Comparison of ENCODE assay signal across 15 cellular contexts in the genomic region with DNA sequence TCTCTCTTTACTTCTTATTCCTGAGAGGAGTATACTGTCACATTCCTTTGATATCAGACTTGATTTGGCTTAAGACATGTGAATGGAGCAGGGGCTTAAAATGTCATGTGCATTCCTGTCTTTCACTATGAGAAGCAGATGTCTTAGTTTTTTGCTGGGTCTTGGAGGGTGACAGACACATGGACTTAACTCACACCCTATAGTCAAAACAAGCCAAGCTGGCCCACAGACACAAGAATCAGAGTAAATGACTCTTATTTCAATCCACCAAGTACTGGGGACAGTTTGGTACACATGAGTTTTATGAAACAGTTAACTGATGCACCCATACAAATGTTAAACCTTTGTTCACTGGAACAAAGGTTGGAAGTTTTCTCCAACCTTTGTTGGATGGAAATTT.
DNase-seq lines count a peak whose midpoint lies in the region; ATAC-seq and TF ChIP-seq lines count a peak whose summit lies in the region.
"Had no signal": no experiment of that assay in that cellular context is flagged by ENCODE, and none has a peak within 500 bp of the region (broad histone marks: within the 10 kb centered on the region; RNA-seq: fewer than 3 reads in every experiment).

No MANE protein-coding gene starts in this region.

- no peaks in the 10 kb centered on the region for H3K36me3 Mint-ChIP-seq in activated T-cell treated with anti-CD3 and anti-CD28 coated beads, Interleukin-2, amount 50 U/mL, for 24 hours (ENCODE audit: low read depth)
- peaks cover 45% of the 10 kb centered on the region for H3K36me3 Mint-ChIP-seq in CD4-positive, alpha-beta T cell (ENCODE audit: low read depth)
- peaks cover 0 to 21% (median 1%) of the 10 kb centered on the region in 3 donors for H3K36me3 Mint-ChIP-seq in CD8-positive, alpha-beta memory T cell
- H3K36me3 Mint-ChIP-seq in activated T-helper 2 cell treated with anti-CD3 and anti-CD28 coated beads, Interferon-gamma antibody, Interleukin-2, Interleukin-4, amounts not matched to agents 10 μg/mL and 5 μg/mL and 100 μg/mL, durations not matched to agents 14 hours and 24 hours and 36 hours (ENCODE audit: low read depth) = peaks cover 37% of the 10 kb centered on the region

- H3K27ac Mint-ChIP-seq in activated T-cell treated with anti-CD3 and anti-CD28 coated beads, Interleukin-2, amount 50 U/mL, for 24 hours = peak overlapping the region; percentile 87
- H3K27ac Mint-ChIP-seq in CD4-positive, alpha-beta T cell = peak overlapping the region; percentile 88
- no peak overlapping the region for H3K27ac Mint-ChIP-seq in CD8-positive, alpha-beta memory T cell
- H3K27ac Mint-ChIP-seq in activated T-helper 2 cell treated with anti-CD3 and anti-CD28 coated beads, Interferon-gamma antibody, Interleukin-2, Interleukin-4, amounts not matched to agents 10 μg/mL and 5 μg/mL and 100 μg/mL, durations not matched to agents 14 hours and 24 hours and 36 hours = peak overlapping the region; percentile 79

- POLR2A ChIA-PET in CD4-positive, alpha-beta T cell (lab: Charles Lee) = interaction anchor here (1.6 to 3.1 kb wide), 4 partner anchors 9 to 63 kb away, joined by 5 to 16 read pairs (median 10); no protein-coding TSS in a partner anchor
- POLR2A ChIA-PET in CD8-positive, alpha-beta memory T cell (lab: Charles Lee) = no interaction called here

- H3K4me1 ChIP-seq in CD8-positive, alpha-beta memory T cell (ENCODE audit: insufficient read depth, low read length) = peaks cover 28% of the 10 kb centered on the region
- H3K4me1 ChIP-seq: Caco-2 had no signal

- intact Hi-C loops in CD4-positive, alpha-beta T cell (cut with DNase I, micrococcal nuclease) = no loop called here
- intact Hi-C loops in activated T-helper 2 cell treated with anti-CD3 and anti-CD28 coated beads, Interferon-gamma antibody, Interleukin-2, Interleukin-4, amounts not matched to agents 10 μg/mL and 5 μg/mL and 100 μg/mL, durations not matched to agents 14 hours and 24 hours and 36 hours (cut with micrococcal nuclease) = no loop called here

- peak overlapping the region; percentile 8 for H3K4me3 ChIP-seq in CD8-positive, alpha-beta memory T cell (ENCODE audit: low read length)
- H3K4me3 ChIP-seq: BLaER1 treated with 17β-estradiol and CSF1 and Interleukin-3, amounts not matched to agents 10 nM and 100 nM; K562 had no signal

- CTCF ChIA-PET in CD4-positive, alpha-beta T cell (lab: Charles Lee) = interaction anchor here (0.8 kb wide), 1 partner anchor 18 kb away, joined by 3 read pairs; no protein-coding TSS in a partner anchor
- CTCF ChIA-PET in CD8-positive, alpha-beta memory T cell (lab: Charles Lee) = no interaction called here

- H3K27me3 ChIP-seq in CD4-positive, alpha-beta T cell (ENCODE audit: control insufficient read depth, insufficient read depth, low read length) = no peaks in the 10 kb centered on the region
- H3K27me3 ChIP-seq in CD8-positive, alpha-beta memory T cell (ENCODE audit: insufficient read depth, low read length, poor library complexity, severe bottlenecking) = no peaks in the 10 kb centered on the region
- H3K27me3 ChIP-seq: BLaER1 treated with 17β-estradiol and CSF1 and Interleukin-3, amounts not matched to agents 10 nM and 100 nM had no signal

- H3K27me3 Mint-ChIP-seq in activated T-cell treated with anti-CD3 and anti-CD28 coated beads, Interleukin-2, amount 50 U/mL, for 24 hours = no peaks in the 10 kb centered on the region
- no peaks in the 10 kb centered on the region for H3K27me3 Mint-ChIP-seq in CD4-positive, alpha-beta T cell
- no peaks in the 10 kb centered on the region for H3K27me3 Mint-ChIP-seq in CD8-positive, alpha-beta memory T cell
- H3K27me3 Mint-ChIP-seq in activated T-helper 2 cell treated with anti-CD3 and anti-CD28 coated beads, Interferon-gamma antibody, Interleukin-2, Interleukin-4, amounts not matched to agents 10 μg/mL and 5 μg/mL and 100 μg/mL, durations not matched to agents 14 hours and 24 hours and 36 hours (ENCODE audit: low read depth) = no peaks in the 10 kb centered on the region

- no peak for ATAC-seq in CD4-positive, alpha-beta T cell (ENCODE audit: poor library complexity)
- no peak for ATAC-seq in HG03521 (IDR thresholded peaks at IDR 0.05; ENCODE audit: unreplicated experiment)
- ATAC-seq: K562, Panc1 had no signal

- peaks cover 54% of the 10 kb centered on the region for H3K4me1 Mint-ChIP-seq in activated T-cell treated with anti-CD3 and anti-CD28 coated beads, Interleukin-2, amount 50 U/mL, for 24 hours (ENCODE audit: low read depth)
- H3K4me1 Mint-ChIP-seq in CD4-positive, alpha-beta T cell (ENCODE audit: low read depth) = peaks cover 77% of the 10 kb centered on the region
- peaks cover 0 to 5% (median 0%) of the 10 kb centered on the region in 3 donors for H3K4me1 Mint-ChIP-seq in CD8-positive, alpha-beta memory T cell
- peaks cover 53% of the 10 kb centered on the region for H3K4me1 Mint-ChIP-seq in activated T-helper 2 cell treated with anti-CD3 and anti-CD28 coated beads, Interferon-gamma antibody, Interleukin-2, Interleukin-4, amounts not matched to agents 10 μg/mL and 5 μg/mL and 100 μg/mL, durations not matched to agents 14 hours and 24 hours and 36 hours (ENCODE audit: low read depth)

- no peaks in the 10 kb centered on the region for H3K9me3 ChIP-seq in CD4-positive, alpha-beta T cell (ENCODE audit: control insufficient read depth, low read length)
- H3K9me3 ChIP-seq in CD8-positive, alpha-beta memory T cell (ENCODE audit: low read length) = peaks cover 6% of the 10 kb centered on the region
- H3K9me3 ChIP-seq: Caco-2 had no signal

- no peak for TF ChIP-seq CTCF in CD4-positive, alpha-beta T cell (IDR thresholded peaks at IDR 0.05)

- peaks cover 3% of the 10 kb centered on the region for H3K9me3 Mint-ChIP-seq in activated T-cell treated with anti-CD3 and anti-CD28 coated beads, Interleukin-2, amount 50 U/mL, for 24 hours
- no peaks in the 10 kb centered on the region for H3K9me3 Mint-ChIP-seq in CD4-positive, alpha-beta T cell
- peaks cover 0 to 6% (median 3%) of the 10 kb centered on the region in 5 donors for H3K9me3 Mint-ChIP-seq in CD8-positive, alpha-beta memory T cell
- H3K9me3 Mint-ChIP-seq in activated T-helper 2 cell treated with anti-CD3 and anti-CD28 coated beads, Interferon-gamma antibody, Interleukin-2, Interleukin-4, amounts not matched to agents 10 μg/mL and 5 μg/mL and 100 μg/mL, durations not matched to agents 14 hours and 24 hours and 36 hours = peaks cover 10% of the 10 kb centered on the region

- no peak for DNase-seq in activated T-cell treated with anti-CD3 and anti-CD28 coated beads, Interleukin-2, amount 50 U/mL, for 24 hours
- DNase-seq in activated T-cell treated with anti-CD3 and anti-CD28 coated beads for 4 hours (no peak), NCI-H1930 (lab: John Stamatoyannopoulos, UW) (no peak)
- DNase-seq in CD4-positive, alpha-beta T cell = no peak
- DNase-seq in CD8-positive, alpha-beta memory T cell = no peak
- DNase-seq in activated T-helper 2 cell treated with anti-CD3 and anti-CD28 coated beads, Interferon-gamma antibody, Interleukin-2, Interleukin-4, amounts not matched to agents 10 μg/mL and 5 μg/mL and 100 μg/mL, durations not matched to agents 14 hours and 24 hours and 36 hours (ENCODE audit: low spot score) = no peak
- DNase-seq: Caco-2, GDM1, NCI-H1105, NCI-H2081 treated with DMSO at 0.1 percent for 48 hours, NCI-H446 treated with DMSO at 0.1 percent for 48 hours had no signal

- H3K27ac ChIP-seq in CD4-positive, alpha-beta T cell (ENCODE audit: low read depth, low read length) = no peak overlapping the region
- no peak overlapping the region for H3K27ac ChIP-seq in CD8-positive, alpha-beta memory T cell (ENCODE audit: low read depth, low read length)
- H3K27ac ChIP-seq: BLaER1 treated with 17β-estradiol and CSF1 and Interleukin-3, amounts not matched to agents 10 nM and 100 nM had no signal

- no peaks in the 10 kb centered on the region for H3K36me3 ChIP-seq in CD8-positive, alpha-beta memory T cell (ENCODE audit: insufficient read depth, low read length)
- H3K36me3 ChIP-seq: BLaER1 treated with 17β-estradiol and CSF1 and Interleukin-3, amounts not matched to agents 10 nM and 100 nM had no signal

- no peak overlapping the region for H3K4me3 Mint-ChIP-seq in activated T-cell treated with anti-CD3 and anti-CD28 coated beads, Interleukin-2, amount 50 U/mL, for 24 hours
- peak overlapping the region; percentile 76 for H3K4me3 Mint-ChIP-seq in CD4-positive, alpha-beta T cell
- H3K4me3 Mint-ChIP-seq in CD8-positive, alpha-beta memory T cell = no peak overlapping the region
- peak overlapping the region; percentile 22 for H3K4me3 Mint-ChIP-seq in activated T-helper 2 cell treated with anti-CD3 and anti-CD28 coated beads, Interferon-gamma antibody, Interleukin-2, Interleukin-4, amounts not matched to agents 10 μg/mL and 5 μg/mL and 100 μg/mL, durations not matched to agents 14 hours and 24 hours and 36 hours (ENCODE audit: low read depth)

Comparison
In these comparisons a context has a peak if more than half of its experiments do, and no peak if none do; other contexts are left out.
1. H3K27ac Mint-ChIP-seq: peak in activated T-cell treated with anti-CD3 and anti-CD28 coated beads, Interleukin-2, amount 50 U/mL, for 24 hours (single experiment), CD4-positive, alpha-beta T cell (single experiment) and activated T-helper 2 cell treated with anti-CD3 and anti-CD28 coated beads, Interferon-gamma antibody, Interleukin-2, Interleukin-4, amounts not matched to agents 10 μg/mL and 5 μg/mL and 100 μg/mL, durations not matched to agents 14 hours and 24 hours and 36 hours (single experiment); none in CD8-positive, alpha-beta memory T cell (0 of 8).
2. H3K4me3 Mint-ChIP-seq: peak in CD4-positive, alpha-beta T cell (single experiment) and activated T-helper 2 cell treated with anti-CD3 and anti-CD28 coated beads, Interferon-gamma antibody, Interleukin-2, Interleukin-4, amounts not matched to agents 10 μg/mL and 5 μg/mL and 100 μg/mL, durations not matched to agents 14 hours and 24 hours and 36 hours (single experiment); none in activated T-cell treated with anti-CD3 and anti-CD28 coated beads, Interleukin-2, amount 50 U/mL, for 24 hours (single experiment) and CD8-positive, alpha-beta memory T cell (0 of 7).